In genomic region chr9:14992516-14992915, GRCh38 we compare ENCODE assay signal across 8 cellular contexts.
DNase-seq lines count a peak whose midpoint lies in the region; ATAC-seq and TF ChIP-seq lines count a peak whose summit lies in the region.

No MANE protein-coding gene starts in this region.

- peaks cover 6% of the 10 kb centered on the region for H3K27me3 Mint-ChIP-seq in GM23338 (ENCODE audit: insufficient read depth, low read depth, poor library complexity)
- peaks cover 32 to 36% (median 34%) of the 10 kb centered on the region in 3 donors for H3K27me3 Mint-ChIP-seq in naive B cell

- H3K9me3 Mint-ChIP-seq in GM23338: no peaks in the 10 kb centered on the region
- peaks cover 2 to 30% (median 7%) of the 10 kb centered on the region in 7 donors for H3K9me3 Mint-ChIP-seq in naive B cell

- H3K4me1 Mint-ChIP-seq in GM23338 (peaks cover 18% of the 10 kb centered on the region), naive B cell (peaks cover 11 to 26% (median 14%) of the 10 kb centered on the region in 3 donors)

- H3K27ac ChIP-seq in GM23338 (ENCODE audit: low read depth): no peak overlapping the region

- H3F3A ChIP-seq in GM23338 (replicated peaks; ENCODE audit: low read depth): no peaks in the 10 kb centered on the region

- ATAC-seq in GM23338: no peak
- ATAC-seq in naive B cell (ENCODE audit: low read depth in 2 of 2): no peak
- no peak for ATAC-seq in GM19455 (IDR thresholded peaks at IDR 0.05; ENCODE audit: unreplicated experiment)
- no peak for ATAC-seq in HG03460 (IDR thresholded peaks at IDR 0.05; ENCODE audit: unreplicated experiment)

- no peaks in the 10 kb centered on the region for H3K36me3 Mint-ChIP-seq in GM23338 (ENCODE audit: low read depth)
- peaks cover 0 to 14% of the 10 kb centered on the region in 2 donors for H3K36me3 Mint-ChIP-seq in naive B cell

- no peaks in the 10 kb centered on the region for H4K20me1 ChIP-seq in GM23338 (replicated peaks; ENCODE audit: insufficient read depth)

- peak overlapping the region; percentile 77 for H3K4me3 ChIP-seq in GM23338

- H3K4me1 ChIP-seq in GM23338 (ENCODE audit: insufficient read depth): peaks cover 10% of the 10 kb centered on the region

- H2AFZ ChIP-seq in GM23338: peak overlapping the region; percentile 87

- H3K9me2 ChIP-seq in GM23338 (ENCODE audit: insufficient read depth): no peaks in the 10 kb centered on the region

- H3K4me2 ChIP-seq in GM23338: peak overlapping the region; percentile 80

- H3K79me2 ChIP-seq in GM23338 (replicated peaks; ENCODE audit: insufficient read depth): no peaks in the 10 kb centered on the region

- no peaks in the 10 kb centered on the region for H3K27me3 ChIP-seq in GM23338 (ENCODE audit: insufficient read depth)

- H3K27ac Mint-ChIP-seq in GM23338: peak overlapping the region; percentile 71; the same call in 1 of the 2 replicates
- no peak overlapping the region for H3K27ac Mint-ChIP-seq in naive B cell

- H3K4me3 Mint-ChIP-seq in GM23338 (peak overlapping the region; percentile 71), naive B cell (peak overlapping the region; percentile 20 to 82 (median 53))

- no peak for TF ChIP-seq CTCF in GM23338 (conservative IDR thresholded peaks at IDR 0.05; ENCODE audit: low read depth in 2 of 2)

- no peaks in the 10 kb centered on the region for H3K36me3 ChIP-seq in GM23338 (ENCODE audit: insufficient read depth)

- DNase-seq in A172 (ENCODE audit: low spot score) (peak; percentile 8), GM23338 (ENCODE audit: low spot score) (no peak), amniotic epithelial cell (ENCODE audit: low read depth) (peak; percentile 4), naive B cell (no peak), GOT3 (lab: John Stamatoyannopoulos, UW) (no peak), cerebellum (ENCODE audit: low spot score) (no peak)

TF ChIP-seq in GM23338, 12 proteins besides CTCF, POLR2A, EP300 and RAD21:
- TF ChIP-seq EZH2 (IDR thresholded peaks at IDR 0.05; ENCODE audit: low read depth, unreplicated experiment): no peak
- TF ChIP-seq JUNB (IDR thresholded peaks at IDR 0.05; ENCODE audit: unreplicated experiment): no peak
- TF ChIP-seq ZNF462 (CRISPR knock-in tag; IDR thresholded peaks at IDR 0.05): no peak
- TF ChIP-seq ETS1 (IDR thresholded peaks at IDR 0.05): no peak
- TF ChIP-seq CREB1 (CRISPR knock-in tag; IDR thresholded peaks at IDR 0.05; ENCODE audit: low read depth): no peak
- TF ChIP-seq ZNF331 (CRISPR knock-in tag; IDR thresholded peaks at IDR 0.05; ENCODE audit: low read depth): no peak
- no peak for TF ChIP-seq POLR2AphosphoS5 (IDR thresholded peaks at IDR 0.05; ENCODE audit: low read depth)
- TF ChIP-seq STAT1 (IDR thresholded peaks at IDR 0.05; ENCODE audit: unreplicated experiment): no peak
- no peak for TF ChIP-seq REST (IDR thresholded peaks at IDR 0.05; ENCODE audit: unreplicated experiment)
- no peak for TF ChIP-seq ZNF114 (CRISPR knock-in tag; IDR thresholded peaks at IDR 0.05)
- TF ChIP-seq NANOG (IDR thresholded peaks at IDR 0.05; ENCODE audit: borderline replicate concordance): no peak

Comparison
In these comparisons a context has a peak if more than half of its experiments do, and no peak if none do; other contexts are left out.
1. DNase-seq: peak in A172 (single experiment) and amniotic epithelial cell (single experiment); none in GM23338 (single experiment), naive B cell (single experiment), GOT3 (single experiment) and cerebellum (single experiment).